In genomic region chr1:204846546-204846945, GRCh38 we compare ENCODE assay signal across 19 cellular contexts. TPM values are rescaled to one million over a fixed set of nuclear protein-coding genes. Genes with fewer than 3 reads are reported as not detected.
DNase-seq lines count a peak whose midpoint lies in the region; ATAC-seq lines count a peak whose summit lies in the region.
"Had no signal": no experiment of that assay in that cellular context is flagged by ENCODE, and none has a peak within 500 bp of the region (broad histone marks: within the 10 kb centered on the region; RNA-seq: fewer than 3 reads in every experiment).

No MANE protein-coding gene starts in this region.

- no peaks in the 10 kb centered on the region for H3K4me1 Mint-ChIP-seq in activated CD4-positive, alpha-beta memory T cell treated with anti-CD3 and anti-CD28 coated beads, Interleukin-2, amount 10 ng/mL, durations not matched to agents 7 days and 5 days

- DNase-seq in NCI-H1092 treated with DMSO at 0.1 percent for 48 hours (lab: John Stamatoyannopoulos, UW) (peak; percentile 90), NCI-H69 (lab: John Stamatoyannopoulos, UW) (peak; percentile 99), inferior parietal cortex (ENCODE audit: extremely low spot score) (peak; percentile 79), superior temporal gyrus (ENCODE audit: extremely low spot score) (peak; percentile 95), OCI-M1 (lab: John Stamatoyannopoulos, UW) (no peak)
- DNase-seq in activated CD4-positive, alpha-beta memory T cell treated with anti-CD3 and anti-CD28 coated beads, Interleukin-2, amount 10 ng/mL, durations not matched to agents 7 days and 5 days = no peak
- DNase-seq: activated naive CD4-positive, alpha-beta T cell; AML-193; GF-D8; H9; left colon; NCI-H1436 treated with DMSO at 0.1 percent for 48 hours; NCI-H526; PC-9; SK-N-SH; stimulated activated CD4-positive, alpha-beta T cell treated with anti-CD3 and anti-CD28 coated beads, Interleukin-4, amount 100 ng/mL, for 4 hours; stimulated activated CD8-positive, alpha-beta memory T cell treated with anti-CD3 and anti-CD28 coated beads, Interleukin-4, amount 100 ng/mL, for 48 hours had no signal

- peaks cover 10% of the 10 kb centered on the region for H3K27me3 Mint-ChIP-seq in activated CD4-positive, alpha-beta memory T cell treated with anti-CD3 and anti-CD28 coated beads, Interleukin-2, amount 10 ng/mL, durations not matched to agents 7 days and 5 days

- ATAC-seq in GM18502 (IDR thresholded peaks at IDR 0.05; ENCODE audit: poor library complexity, unreplicated experiment) = no peak
- ATAC-seq: left colon had no signal

- no peaks in the 10 kb centered on the region for H3K9me3 Mint-ChIP-seq in activated CD4-positive, alpha-beta memory T cell treated with anti-CD3 and anti-CD28 coated beads, Interleukin-2, amount 10 ng/mL, durations not matched to agents 7 days and 5 days
- H3K9me3 Mint-ChIP-seq: H9 had no signal

- CTCF ChIA-PET in activated CD4-positive, alpha-beta memory T cell treated with anti-CD3 and anti-CD28 coated beads, Interleukin-2, amount 10 ng/mL, durations not matched to agents 7 days and 5 days (lab: Charles Lee) = no interaction called here

- H3K27ac Mint-ChIP-seq in activated CD4-positive, alpha-beta memory T cell treated with anti-CD3 and anti-CD28 coated beads, Interleukin-2, amount 10 ng/mL, durations not matched to agents 7 days and 5 days = no peak overlapping the region
- H3K27ac Mint-ChIP-seq: H9 had no signal

- POLR2A ChIA-PET in activated CD4-positive, alpha-beta memory T cell treated with anti-CD3 and anti-CD28 coated beads, Interleukin-2, amount 10 ng/mL, durations not matched to agents 7 days and 5 days (lab: Charles Lee) = no interaction called here

- no peak overlapping the region for H3K4me3 Mint-ChIP-seq in activated CD4-positive, alpha-beta memory T cell treated with anti-CD3 and anti-CD28 coated beads, Interleukin-2, amount 10 ng/mL, durations not matched to agents 7 days and 5 days
- H3K4me3 Mint-ChIP-seq: H9 had no signal

- H3K36me3 Mint-ChIP-seq in activated CD4-positive, alpha-beta memory T cell treated with anti-CD3 and anti-CD28 coated beads, Interleukin-2, amount 10 ng/mL, durations not matched to agents 7 days and 5 days (ENCODE audit: low read depth) = no peaks in the 10 kb centered on the region

RNA-seq across cellular contexts. Expression of gene NFASC, which starts 24.1 kb away (rescaled TPM):
- under 1 TPM; 0.10 to 0.40 TPM for total RNA-seq in activated CD4-positive, alpha-beta memory T cell treated with anti-CD3 and anti-CD28 coated beads, Interleukin-2, amount 10 ng/mL, durations not matched to agents 7 days and 5 days
- total RNA-seq: HT-29, PC-9 had no signal

Comparison
In these comparisons a context has a peak if more than half of its experiments do, and no peak if none do; other contexts are left out.
1. DNase-seq: peak in NCI-H1092 treated with DMSO at 0.1 percent for 48 hours (single experiment), NCI-H69 (single experiment), inferior parietal cortex (single experiment) and superior temporal gyrus (single experiment); none in activated CD4-positive, alpha-beta memory T cell treated with anti-CD3 and anti-CD28 coated beads, Interleukin-2, amount 10 ng/mL, durations not matched to agents 7 days and 5 days (single experiment) and OCI-M1 (single experiment).